ENCODE assay signal across 8 cellular contexts in genomic region chr1:179883739-179884138, GRCh38. TPM values are rescaled to one million over a fixed set of nuclear protein-coding genes. Genes with fewer than 3 reads are reported as not detected.
DNase-seq lines count a peak whose midpoint lies in the region; ATAC-seq and TF ChIP-seq lines count a peak whose summit lies in the region.

No MANE protein-coding gene starts in this region.

- peak overlapping the region; percentile 93 to 99 (median 95) for H3K4me3 Mint-ChIP-seq in T-cell

- no peaks in the 10 kb centered on the region for H3K27me3 Mint-ChIP-seq in T-cell

- H3K4me1 ChIP-seq in mucosa of stomach (ENCODE audit: control insufficient read depth, insufficient read depth, low read length), result no peaks in the 10 kb centered on the region
- peaks cover 9% of the 10 kb centered on the region for H3K4me1 ChIP-seq in stomach smooth muscle (ENCODE audit: control insufficient read depth, insufficient read depth, low read length)

- peaks cover 58 to 70% (median 68%) of the 10 kb centered on the region in 3 donors for H3K4me1 Mint-ChIP-seq in T-cell

- peak in 1 of 4 experiments; percentile 36 for ATAC-seq in T-cell (replicated peaks in 1 of 4)

- DNase-seq in COR-L47 (lab: John Stamatoyannopoulos, UW) (peak; percentile 12), HEK293T (ENCODE audit: extremely low spot score) (peak; percentile 20), T-cell (peak in 33 of 34 experiments; percentile 15 to 69 (median 54)), cardiac fibroblast (ENCODE audit: low read depth in 2 of 2) (peak in 1 of 2 donors; percentile 49), hypothalamus (lab: John Stamatoyannopoulos, UW) (no peak), cortex of kidney (lab: John Stamatoyannopoulos, UW) (no peak)

- POLR2A ChIA-PET in HEK293T (lab: Yijun Ruan, JAX), result interaction anchor here (1.3 to 3.8 kb wide), 4 partner anchors 15 to 271 kb away, joined by 3 to 16 read pairs (median 11); partner anchors contain the start of genes CEP350 and QSOX1
- POLR2A ChIA-PET in T-cell (lab: Charles Lee), result interaction anchor here (0.6 to 2.7 kb wide), 7 partner anchors 14 to 71 kb away, joined by 3 to 22 read pairs (median 5); partner anchors contain the start of gene CEP350 (in 1 of the 2)

- H3K9ac ChIP-seq in mucosa of stomach (ENCODE audit: low read length), result peak overlapping the region; percentile 97
- H3K9ac ChIP-seq in stomach smooth muscle (ENCODE audit: low read length in 2 of 2), result peak overlapping the region; percentile 95 to 100

- H3K27ac Mint-ChIP-seq in T-cell, result peak overlapping the region; percentile 100

- H3K9me3 ChIP-seq in mucosa of stomach (ENCODE audit: control insufficient read depth, low read length) (no peaks in the 10 kb centered on the region), stomach smooth muscle (ENCODE audit: control insufficient read depth in 2 of 2, low read length in 2 of 2) (no peaks in the 10 kb centered on the region)

- peak overlapping the region; percentile 100 for H3K27ac ChIP-seq in stomach smooth muscle (ENCODE audit: low read length)

- no peak for TF ChIP-seq CTCF in cardiac fibroblast (IDR thresholded peaks at IDR 0.05; ENCODE audit: low read depth, low read length)

- H3K4me3 ChIP-seq in cardiac fibroblast (replicated peaks in 1 of 2; ENCODE audit: low read depth in 2 of 2, low read length in 2 of 2), result peak overlapping the region; percentile 80 to 90
- H3K4me3 ChIP-seq in mucosa of stomach (ENCODE audit: low read length), result no peak overlapping the region
- H3K4me3 ChIP-seq in stomach smooth muscle (ENCODE audit: low read length in 2 of 2), result peak overlapping the region; percentile 78 to 96

- CTCF ChIA-PET in HEK293T (lab: Yijun Ruan, JAX), result interaction anchor here (0.8 to 1.6 kb wide), 2 partner anchors 53 to 69 kb away, joined by 3 to 4 read pairs; no protein-coding TSS in a partner anchor
- CTCF ChIA-PET in T-cell (lab: Charles Lee), result interaction anchor here (0.5 to 2.5 kb wide), 4 partner anchors 15 to 291 kb away, joined by 3 to 14 read pairs (median 10); partner anchors contain the start of gene CEP350 (in 1 of the 2)

- H3K36me3 ChIP-seq in mucosa of stomach (ENCODE audit: control insufficient read depth, insufficient read depth, low read length), result peaks cover 3% of the 10 kb centered on the region
- peaks cover 13 to 20% of the 10 kb centered on the region in 2 donors for H3K36me3 ChIP-seq in stomach smooth muscle (ENCODE audit: control insufficient read depth in 2 of 2, insufficient read depth in 2 of 2, low read length in 2 of 2)

- H3K36me3 Mint-ChIP-seq in T-cell, result peaks cover 13% of the 10 kb centered on the region

- no peaks in the 10 kb centered on the region for H3K27me3 ChIP-seq in mucosa of stomach (ENCODE audit: control insufficient read depth, insufficient read depth, low read length)
- no peaks in the 10 kb centered on the region for H3K27me3 ChIP-seq in stomach smooth muscle (ENCODE audit: control insufficient read depth in 1 of 2, insufficient read depth in 2 of 2, low read length in 2 of 2)

- H3K9me3 Mint-ChIP-seq in T-cell, result no peaks in the 10 kb centered on the region

TF ChIP-seq in HEK293T, 16 proteins besides CTCF, POLR2A, EP300 and RAD21:
- no peak for TF ChIP-seq FOXK2 (IDR thresholded peaks at IDR 0.05)
- TF ChIP-seq TARDBP (IDR thresholded peaks at IDR 0.05), result no peak
- no peak for TF ChIP-seq NFRKB (IDR thresholded peaks at IDR 0.05)
- no peak for TF ChIP-seq L3MBTL2 (conservative IDR thresholded peaks at IDR 0.05)
- TF ChIP-seq SP1 (IDR thresholded peaks at IDR 0.05), result no peak
- TF ChIP-seq LEF1 (IDR thresholded peaks at IDR 0.05; ENCODE audit: borderline replicate concordance), result no peak
- TF ChIP-seq ZNF384 (IDR thresholded peaks at IDR 0.05), result no peak
- no peak for TF ChIP-seq FOXM1 (IDR thresholded peaks at IDR 0.05; ENCODE audit: borderline replicate concordance)
- no peak for TF ChIP-seq BHLHE40 (IDR thresholded peaks at IDR 0.05; ENCODE audit: borderline replicate concordance)
- no peak for TF ChIP-seq HDGF (IDR thresholded peaks at IDR 0.05; ENCODE audit: borderline replicate concordance)
- no peak for TF ChIP-seq CTBP1 (IDR thresholded peaks at IDR 0.05; ENCODE audit: borderline replicate concordance)
- TF ChIP-seq ARNT (IDR thresholded peaks at IDR 0.05), result no peak
- no peak for TF ChIP-seq PKNOX1 (IDR thresholded peaks at IDR 0.05)
- no peak for TF ChIP-seq SUZ12 (IDR thresholded peaks at IDR 0.05)
- TF ChIP-seq FOXA1 (IDR thresholded peaks at IDR 0.05), result no peak
- TF ChIP-seq ELF4 (IDR thresholded peaks at IDR 0.05), result no peak

RNA-seq across cellular contexts. Expression of gene TOR1AIP1, which starts 1.7 kb away (rescaled TPM):
- total RNA-seq in T-cell, result 10 to 100 TPM; 41.1 to 60.3 (median 44.7) TPM

RNA-seq across cellular contexts. Expression of gene TOR1AIP2, which starts 6.1 kb away (rescaled TPM):
- 10 to 100 TPM; 39.6 to 65.9 (median 42.9) TPM for total RNA-seq in T-cell

Comparison
In these comparisons a context has a peak if more than half of its experiments do, and no peak if none do; other contexts are left out.
1. DNase-seq: peak in COR-L47 (single experiment), HEK293T (single experiment) and T-cell (33 of 34); none in hypothalamus (0 of 51) and cortex of kidney (single experiment).